In genomic region chr1:109151591-109151990, GRCh38 we compare ENCODE assay signal across 18 cellular contexts. TPM values are rescaled to one million over a fixed set of nuclear protein-coding genes. Genes with fewer than 3 reads are reported as not detected.
A peak's percentile ranks its signal among the peaks of the same experiment; 100 is the strongest.
DNase-seq lines count a peak whose midpoint lies in the region; ATAC-seq, FAIRE-seq and TF ChIP-seq lines count a peak whose summit lies in the region.
"Had no signal": no experiment of that assay in that cellular context is flagged by ENCODE, and none has a peak within 500 bp of the region (broad histone marks: within the 10 kb centered on the region; RNA-seq: fewer than 3 reads in every experiment).

No MANE protein-coding gene starts in this region.

- H2BK12ac ChIP-seq in H1 (ENCODE audit: low read depth, low read length), result 0 out of 2 replicates have a peak overlapping the region, but pooled peaks have one; percentile 64
- no peak overlapping the region for H2BK12ac ChIP-seq in neuronal stem cell (ENCODE audit: low read length)

- FAIRE-seq in A549 (lab: Jason Lieb, UNC) (no peak), H1 (lab: Jason Lieb, UNC) (no peak)
- FAIRE-seq: frontal cortex had no signal

- H4K8ac ChIP-seq in H1 (ENCODE audit: extremely low read depth, insufficient read depth, low read length), result no peak overlapping the region
- no peak overlapping the region for H4K8ac ChIP-seq in neuronal stem cell (ENCODE audit: low read depth, low read length)

- H2BK15ac ChIP-seq in H1 (ENCODE audit: low read length) (no peak overlapping the region), neuronal stem cell (ENCODE audit: low read length) (no peak overlapping the region)

- no peak overlapping the region for H4K5ac ChIP-seq in H1 (ENCODE audit: insufficient read length, low read depth, low read length)

- DNase-seq in A549 (ENCODE audit: low read depth in 1 of 2, low spot score in 1 of 2), result no peak
- no peak for DNase-seq in OCI-LY7 (ENCODE audit: low spot score)
- no peak for DNase-seq in H1 (ENCODE audit: low read depth in 1 of 2, low spot score in 2 of 2)
- DNase-seq in neuronal stem cell (ENCODE audit: low spot score), result no peak
- DNase-seq in iPS-NIHi11 (ENCODE audit: low spot score), result no peak
- no peak for DNase-seq in stimulated activated CD4-positive, alpha-beta T cell treated with anti-CD3 and anti-CD28 coated beads, Interleukin-4, amount 100 ng/mL, for 1 hour
- no peak for DNase-seq in spleen
- no peak for DNase-seq in NCI-H2196 (lab: John Stamatoyannopoulos, UW; ENCODE audit: unreplicated experiment)
- DNase-seq: activated CD4-positive, alpha-beta T cell treated with anti-CD3 and anti-CD28 coated beads for 4 hours; left lung; NCI-H187; NCI-H446 treated with DMSO at 0.1 percent for 48 hours; stimulated activated CD4-positive, alpha-beta T cell treated with anti-CD3 and anti-CD28 coated beads, Interleukin-15, amount 100 ng/mL, for 24 hours; T1000 had no signal

- H3K18ac ChIP-seq in H1 (ENCODE audit: extremely low read depth, low read length), result no peak overlapping the region
- no peak overlapping the region for H3K18ac ChIP-seq in neuronal stem cell (ENCODE audit: low read length)

- no peak for TF ChIP-seq EP300 in A549 (IDR thresholded peaks at IDR 0.05)
- TF ChIP-seq EP300 in H1 (IDR thresholded peaks at IDR 0.05; ENCODE audit: borderline replicate concordance in 1 of 2, low read depth in 2 of 2, low read length in 2 of 2), result no peak

- H3K9ac ChIP-seq in H1 (replicated peaks in 1 of 4; ENCODE audit: extremely low read depth in 1 of 4, low read depth in 3 of 4, low read length in 3 of 4) (no peak overlapping the region), neuronal stem cell (ENCODE audit: low read depth, low read length, poor library complexity) (no peak overlapping the region)

- no peak overlapping the region for H3K4ac ChIP-seq in H1 (replicated peaks; ENCODE audit: insufficient read length, low read depth, low read length)
- H3K4ac ChIP-seq in neuronal stem cell (ENCODE audit: low read length), result no peak overlapping the region

- no peak overlapping the region for H2AK5ac ChIP-seq in H1 (ENCODE audit: low read depth, low read length)
- H2AK5ac ChIP-seq in neuronal stem cell (ENCODE audit: low read depth, low read length), result no peak overlapping the region

- 48% methylated on average over 2 of the region's 2 CpGs for WGBS in A549 (ENCODE audit: missing lambda C conversion rate)
- WGBS in H1 (ENCODE audit: extremely low coverage in 1 of 2, insufficient coverage in 1 of 2, insufficient read length in 1 of 2, insufficient replicate concordance in 2 of 2, low coverage in 1 of 2, low lambda C conversion rate in 2 of 2, missing lambda C conversion rate in 1 of 2), 2 experiments, result 85% methylated on average over 2 of the region's 2 CpGs; no CpG with 5 or more reads in 1 of the 2 experiments
- no CpG with 5 or more reads among the region's 2 CpGs for WGBS in neuronal stem cell (ENCODE audit: extremely low coverage in 2 of 2, insufficient read length in 2 of 2, insufficient replicate concordance in 1 of 2), 2 donors
- WGBS in spleen, 5 donors, result 87 to 94% (median 89%) methylated on average over 2 of the region's 2 CpGs

- H3K27ac ChIP-seq in A549 (peak overlapping the region; percentile 25 to 56; a peak in 5 of 6 replicates), OCI-LY7 (ENCODE audit: low read depth, low read length, poor library complexity, severe bottlenecking) (no peak overlapping the region), H1 (ENCODE audit: low read depth, low read length) (no peak overlapping the region), neuronal stem cell (replicated peaks; ENCODE audit: low read length) (no peak overlapping the region), spleen (no peak overlapping the region)
- H3K27ac ChIP-seq: epithelial cell of prostate, left lung had no signal

- POLR2A ChIA-PET in A549 (lab: Yijun Ruan, JAX) (no interaction called here), OCI-LY7 (lab: Charles Lee) (interaction anchor here (0.5 to 1.4 kb wide), 5 partner anchors 12 to 1985 kb away, joined by 3 to 6 read pairs (median 3); no protein-coding TSS in a partner anchor), H1 (lab: Charles Lee; ENCODE audit: partially characterized antibody) (interaction anchor here (0.9 to 1.1 kb wide), 2 partner anchors 8 to 51 kb away, joined by 3 read pairs; no protein-coding TSS in a partner anchor)

- H3K4me1 ChIP-seq in A549 (peaks cover 15% of the 10 kb centered on the region), OCI-LY7 (ENCODE audit: insufficient read depth, low read length, poor library complexity, severe bottlenecking) (peaks cover 6% of the 10 kb centered on the region), H1 (replicated peaks in 1 of 4; ENCODE audit: control insufficient read depth in 3 of 4, insufficient read depth in 4 of 4, low read length in 3 of 4) (peaks cover 0 to 3% (median 2%) of the 10 kb centered on the region in 4 experiments; a peak in 3 of 7 replicates), neuronal stem cell (ENCODE audit: control insufficient read depth in 2 of 2, insufficient read depth in 1 of 2, low read depth in 1 of 2, low read length in 2 of 2) (peaks cover 20 to 30% of the 10 kb centered on the region in 2 donors), spleen (no peaks in the 10 kb centered on the region)

- H3K4me2 ChIP-seq in A549 (0 out of 3 replicates have a peak overlapping the region, but pooled peaks have one; percentile 2), OCI-LY7 (ENCODE audit: low read length) (no peak overlapping the region), H1 (ENCODE audit: insufficient read depth in 1 of 2, low read depth in 2 of 2, low read length in 2 of 2) (no peak overlapping the region), neuronal stem cell (ENCODE audit: insufficient read depth, low read length, poor library complexity, severe bottlenecking) (no peak overlapping the region)

- H3K14ac ChIP-seq in H1 (ENCODE audit: insufficient read length) (no peak overlapping the region), neuronal stem cell (ENCODE audit: low read length) (no peak overlapping the region)

- H2BK20ac ChIP-seq in H1 (ENCODE audit: low read length), result no peak overlapping the region

- TF ChIP-seq RAD21 in A549 (conservative IDR thresholded peaks at IDR 0.05 in 1 of 2, IDR thresholded peaks at IDR 0.05 in 1 of 2) (no peak), H1 (IDR thresholded peaks at IDR 0.05 in 1 of 2, conservative IDR thresholded peaks at IDR 0.05 in 1 of 2; ENCODE audit: low read depth in 2 of 2, low read length in 2 of 2) (no peak)

- intact Hi-C loops in OCI-LY7 (cut with micrococcal nuclease; ENCODE audit: unreplicated experiment), result no loop called here
- intact Hi-C loops in spleen (cut with DNase I; ENCODE audit: low total_unique reads), result no loop called here

- H2BK120ac ChIP-seq in H1 (replicated peaks; ENCODE audit: low read depth, low read length), result no peak overlapping the region
- H2BK120ac ChIP-seq in neuronal stem cell (ENCODE audit: low read depth, low read length), result no peak overlapping the region

- H3K4me3 ChIP-seq in A549 (no peak overlapping the region), OCI-LY7 (ENCODE audit: low read depth, low read length, poor library complexity, severe bottlenecking) (no peak overlapping the region), H1 (ENCODE audit: extremely low read depth in 1 of 4, insufficient read depth in 2 of 4, low read depth in 3 of 4, low read length in 4 of 4) (no peak overlapping the region), neuronal stem cell (ENCODE audit: low read length in 2 of 2) (no peak overlapping the region), spleen (no peak overlapping the region)
- H3K4me3 ChIP-seq: left lung, psoas muscle had no signal

- H3K79me1 ChIP-seq in H1 (ENCODE audit: low read depth, low read length) (no peaks in the 10 kb centered on the region), neuronal stem cell (ENCODE audit: low read depth, low read length) (no peaks in the 10 kb centered on the region)

- H3K79me2 ChIP-seq in OCI-LY7 (ENCODE audit: insufficient read depth, low read depth, low read length), result no peaks in the 10 kb centered on the region
- no peaks in the 10 kb centered on the region for H3K79me2 ChIP-seq in H1 (ENCODE audit: control insufficient read depth in 1 of 2, insufficient read depth in 2 of 2, low read length in 2 of 2)

- H3K23ac ChIP-seq in H1 (ENCODE audit: insufficient read length), result no peak overlapping the region
- no peak overlapping the region for H3K23ac ChIP-seq in neuronal stem cell (ENCODE audit: low read depth, low read length, poor library complexity)

- no peak for TF ChIP-seq POLR2A in A549 (IDR thresholded peaks at IDR 0.05; ENCODE audit: low read length)
- no peak for TF ChIP-seq POLR2A in H1 (IDR thresholded peaks at IDR 0.05; ENCODE audit: control extremely low read depth in 1 of 2, low read depth in 2 of 2, low read length in 2 of 2)
- no peak for TF ChIP-seq POLR2A in spleen (IDR thresholded peaks at IDR 0.05)

- H3K27me3 ChIP-seq in H1 (replicated peaks in 1 of 4; ENCODE audit: control insufficient read depth in 3 of 4, extremely low read depth in 1 of 4, insufficient read depth in 3 of 4, low read length in 3 of 4) (no peaks in the 10 kb centered on the region), neuronal stem cell (ENCODE audit: control insufficient read depth in 3 of 3, insufficient read depth in 3 of 3, low read depth in 1 of 3, low read length in 3 of 3) (no peaks in the 10 kb centered on the region), spleen (replicated peaks in 1 of 7) (no peaks in the 10 kb centered on the region)
- H3K27me3 ChIP-seq: left lung had no signal

- no peak for ATAC-seq in A549

- 0 out of 2 replicates have a peak overlapping the region, but pooled peaks have one; percentile 5 for H2AFZ ChIP-seq in OCI-LY7 (ENCODE audit: low read length)
- peak overlapping the region; percentile 98 for H2AFZ ChIP-seq in H1 (ENCODE audit: low read length)
- peak overlapping the region; percentile 83 for H2AFZ ChIP-seq in neuronal stem cell (ENCODE audit: low read length)

- H3K56ac ChIP-seq in H1 (replicated peaks; ENCODE audit: insufficient read length, low read depth, low read length), result no peak overlapping the region

- TF ChIP-seq CTCF in A549 (IDR thresholded peaks at IDR 0.05) (no peak), OCI-LY7 (conservative IDR thresholded peaks at IDR 0.05; ENCODE audit: low read length) (no peak), H1 (IDR thresholded peaks at IDR 0.05; ENCODE audit: control extremely low read depth in 1 of 3, insufficient read depth in 1 of 3, low read depth in 1 of 3, low read length in 3 of 3) (no peak), spleen (IDR thresholded peaks at IDR 0.05 in 8 of 11, conservative IDR thresholded peaks at IDR 0.05 in 3 of 11) (no peak)

- no peaks in the 10 kb centered on the region for H3K36me3 ChIP-seq in OCI-LY7 (ENCODE audit: insufficient read depth, low read length)
- no peaks in the 10 kb centered on the region for H3K36me3 ChIP-seq in H1 (ENCODE audit: control insufficient read depth in 2 of 4, insufficient read depth in 4 of 4, low read length in 3 of 4)
- no peaks in the 10 kb centered on the region for H3K36me3 ChIP-seq in neuronal stem cell (replicated peaks in 1 of 2; ENCODE audit: control insufficient read depth in 2 of 2, insufficient read depth in 2 of 2, low read length in 2 of 2)
- no peaks in the 10 kb centered on the region for H3K36me3 ChIP-seq in spleen
- H3K36me3 ChIP-seq: left lung had no signal

- CTCF ChIA-PET in A549 (lab: Yijun Ruan, JAX) (interaction anchor here (1.1 kb wide), 1 partner anchor 36 kb away, joined by 3 read pairs; no protein-coding TSS in a partner anchor), OCI-LY7 (lab: Charles Lee; ENCODE audit: unreplicated experiment) (no interaction called here), H1 (lab: Charles Lee; ENCODE audit: partially characterized antibody) (interaction anchor here (0.6 to 1.3 kb wide), 4 partner anchors 12 to 378 kb away, joined by 3 read pairs; no protein-coding TSS in a partner anchor)

- H4K20me1 ChIP-seq in OCI-LY7 (ENCODE audit: insufficient read depth, low read length) (no peaks in the 10 kb centered on the region), H1 (replicated peaks in 1 of 2; ENCODE audit: control insufficient read depth in 1 of 2, insufficient read depth in 2 of 2, low read length in 2 of 2) (no peaks in the 10 kb centered on the region)

- H3K9me3 ChIP-seq in A549 (no peaks in the 10 kb centered on the region), OCI-LY7 (ENCODE audit: low read length) (no peaks in the 10 kb centered on the region), H1 (ENCODE audit: insufficient read depth in 2 of 2, low read depth in 1 of 2, low read length in 1 of 2) (no peaks in the 10 kb centered on the region), neuronal stem cell (replicated peaks in 1 of 2; ENCODE audit: control insufficient read depth in 2 of 2, insufficient read depth in 1 of 2, low read depth in 1 of 2, low read length in 2 of 2) (no peaks in the 10 kb centered on the region), spleen (no peaks in the 10 kb centered on the region)
- H3K9me3 ChIP-seq: left lung, psoas muscle had no signal

- H4K91ac ChIP-seq in H1 (replicated peaks; ENCODE audit: insufficient read length, low read length) (no peak overlapping the region), neuronal stem cell (ENCODE audit: low read depth, low read length, poor library complexity) (no peak overlapping the region)

- H3K9me2 ChIP-seq in OCI-LY7 (ENCODE audit: insufficient read depth, low read length), result no peaks in the 10 kb centered on the region

- BruUV-seq in OCI-LY7 (replicated peaks; lab: Mats Ljungman, UMichigan), result no TSS peak

- H2BK5ac ChIP-seq in H1 (ENCODE audit: low read depth, low read length) (no peak overlapping the region), neuronal stem cell (ENCODE audit: low read length) (no peak overlapping the region)

- H3K23me2 ChIP-seq in H1 (ENCODE audit: low read depth, low read length), result no peaks in the 10 kb centered on the region

RNA-seq across cellular contexts. Expression of gene ELAPOR1, which starts 37.7 kb away (rescaled TPM):
- polyA plus RNA-seq in A549 (2011; rRNA removed), result 0.56 and 0.69 TPM in 2 replicates
- 0.32 and 0.35 TPM in 2 replicates for polyA plus RNA-seq in A549 (2012; cell fraction: cytosol; rRNA removed)
- 0.44 and 0.61 TPM in 2 replicates for polyA plus RNA-seq in A549 (2012; cell fraction: nucleus; rRNA removed)
- 0.37 to 0.96 TPM (median 0.52 TPM) in 3 replicates for polyA plus RNA-seq in A549 (2017; fragmentation: RNase III; extraction: RNeasy Plus Mini Kit Qiagen cat#74134 plus additional on column Dnase treatment)
- polyA minus RNA-seq in A549 (2011; rRNA and poly(A)+ RNA removed), result 1.0 TPM in 2 replicates
- not detected in 2 replicates for total RNA-seq in OCI-LY7 (2014; rRNA removed; shearing (Covaris generic))
- 0.35 TPM in 1 of 2 replicates, not detected in the other for total RNA-seq in OCI-LY7 (2022)
- 1.2 TPM in 2 replicates for total RNA-seq in H1 (2021; fragmentation: NEBNext Ultra II Directional; extraction: Animal tissue kit (Norgen Biotek cat#: 25700))
- 2.5 and 3.1 TPM in 2 replicates for polyA plus RNA-seq in H1 (2011; rRNA removed)
- 2.5 TPM for polyA plus RNA-seq in H1 (2011; cell fraction: cytosol; rRNA removed)
- polyA plus RNA-seq in H1 (2011; cell fraction: nucleus; rRNA removed), result 4.4 TPM
- 0.62 to 1.2 TPM (median 0.89 TPM) in 4 replicates for polyA plus RNA-seq in H1 (2012, experiment 1 of 2)
- 0.92 TPM for polyA plus RNA-seq in H1 (2012, experiment 2 of 2)
- 1.3 TPM for polyA plus RNA-seq in H1 (2013, experiment 1 of 2)
- polyA plus RNA-seq in H1 (2013, experiment 2 of 2), result 1.0 TPM
- polyA minus RNA-seq in H1 (2011; rRNA and poly(A)+ RNA removed), result 2.1 and 4.1 TPM in 2 replicates
- polyA minus RNA-seq in H1 (2011; cell fraction: cytosol; rRNA and poly(A)+ RNA removed), result 1.2 TPM
- polyA minus RNA-seq in H1 (2011; cell fraction: nucleus; rRNA and poly(A)+ RNA removed), result 1.7 TPM
- 1.1 TPM for polyA plus RNA-seq in neuronal stem cell (2013, experiment 1 of 2)
- polyA plus RNA-seq in neuronal stem cell (2013, experiment 2 of 2), result 1.2 TPM
- 10 to 100 TPM in 1 of 7 donors, 1 to 10 TPM in 6; 2.3 to 10.3 (median 5.5) TPM for total RNA-seq in spleen
- under 1 TPM; 0.26 to 0.36 (median 0.32) TPM for polyA plus RNA-seq in spleen
- total RNA-seq: SK-MEL-5 had no signal

Comparison
In these comparisons a context has a peak if more than half of its experiments do, and no peak if none do; other contexts are left out.
1. H3K27ac ChIP-seq: peak in A549 (2 of 2); none in OCI-LY7 (single experiment), H1 (single experiment), neuronal stem cell (single experiment) and spleen (0 of 8).
2. H2AFZ ChIP-seq: peak in every context shown above with its lines; median percentile 98 in H1; 83 in neuronal stem cell; 5 in OCI-LY7.